In the genomic region with DNA sequence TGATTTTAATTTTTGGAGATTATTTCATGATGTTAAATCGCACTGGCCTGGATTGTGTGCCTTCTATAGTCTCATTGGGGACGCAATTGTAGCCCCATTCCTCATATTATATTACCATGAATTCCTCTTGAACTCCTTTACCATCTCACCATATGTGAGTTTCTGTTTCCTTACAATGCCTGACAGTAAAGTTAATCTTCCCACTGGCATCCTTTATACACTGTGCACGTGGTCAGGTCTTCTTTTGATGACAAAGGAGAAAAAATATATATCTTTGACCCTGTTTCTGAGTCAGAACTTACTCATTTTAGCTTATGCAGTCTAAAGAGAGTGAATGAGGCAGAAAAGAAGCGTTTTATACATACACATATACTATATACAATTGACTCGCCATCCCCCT, we compare ENCODE assay signal across 7 cellular contexts. TPM values are rescaled to one million over a fixed set of nuclear protein-coding genes. Genes with fewer than 3 reads are reported as not detected.
DNase-seq lines count a peak whose midpoint lies in the region; ATAC-seq and TF ChIP-seq lines count a peak whose summit lies in the region.

No MANE protein-coding gene starts in this region.

- H4K20me1 ChIP-seq in OCI-LY7 (ENCODE audit: insufficient read depth, low read length): no peaks in the 10 kb centered on the region

- H3K36me3 Mint-ChIP-seq in endothelial cell (ENCODE audit: low read depth, unreplicated experiment): no peaks in the 10 kb centered on the region

- no peaks in the 10 kb centered on the region for H3K27me3 ChIP-seq in psoas muscle (ENCODE audit: insufficient read depth in 3 of 3, low read length in 2 of 3)

- 48 to 52% (median 50%) methylated on average over 5 of the region's 5 CpGs for WGBS in psoas muscle, 3 donors

- H2AFZ ChIP-seq in OCI-LY7 (ENCODE audit: low read length): peak overlapping the region; percentile 99

- no peak overlapping the region for H3K27ac Mint-ChIP-seq in endothelial cell (ENCODE audit: unreplicated experiment)

- POLR2A ChIA-PET in OCI-LY7 (lab: Charles Lee): interaction anchor here (0.6 to 1.0 kb wide), 3 partner anchors 17 to 260 kb away, joined by 3 read pairs; no protein-coding TSS in a partner anchor

- H3K4me3 Mint-ChIP-seq in endothelial cell (ENCODE audit: unreplicated experiment): peak overlapping the region; percentile 91

- intact Hi-C loops in OCI-LY7 (cut with micrococcal nuclease; ENCODE audit: unreplicated experiment): loop anchor here (5.0 kb wide), 1 partner anchor 62 kb away; a partner anchor contains a TSS
- intact Hi-C loops in psoas muscle (cut with DNase I): no loop called here

- H3K4me1 Mint-ChIP-seq in endothelial cell (ENCODE audit: unreplicated experiment): peaks cover 8% of the 10 kb centered on the region

- H3K4me2 ChIP-seq in OCI-LY7 (ENCODE audit: low read length): peak overlapping the region; percentile 93

- no peaks in the 10 kb centered on the region for H3K9me2 ChIP-seq in OCI-LY7 (ENCODE audit: insufficient read depth, low read length)

- TF ChIP-seq CTCF in GM12875 (IDR thresholded peaks at IDR 0.05; ENCODE audit: borderline replicate concordance, insufficient read depth, low read depth, low read length) (no peak), OCI-LY7 (conservative IDR thresholded peaks at IDR 0.05; ENCODE audit: low read length) (no peak), endothelial cell (IDR thresholded peaks at IDR 0.05; ENCODE audit: unreplicated experiment) (no peak), psoas muscle (IDR thresholded peaks at IDR 0.05) (no peak)

- H3K4me1 ChIP-seq in OCI-LY7 (ENCODE audit: insufficient read depth, low read length, poor library complexity, severe bottlenecking) (peaks cover 20% of the 10 kb centered on the region), psoas muscle (peaks cover 8% of the 10 kb centered on the region)

- no TSS peak for BruUV-seq in OCI-LY7 (replicated peaks; lab: Mats Ljungman, UMichigan)

- H3K27ac ChIP-seq in OCI-LY7 (ENCODE audit: low read depth, low read length, poor library complexity, severe bottlenecking) (no peak overlapping the region), psoas muscle (peak overlapping the region; percentile 80)

- no peak for ATAC-seq in psoas muscle
- no peak for ATAC-seq in GM18519 (IDR thresholded peaks at IDR 0.05; ENCODE audit: low FRiP score, unreplicated experiment)

- DNase-seq in OCI-LY7 (ENCODE audit: low spot score) (peak; percentile 3), endothelial cell (ENCODE audit: low spot score) (no peak), psoas muscle (no peak), islet precursor cell (no peak), NCI-H2029 (lab: John Stamatoyannopoulos, UW) (no peak)

- H3K36me3 ChIP-seq in OCI-LY7 (ENCODE audit: insufficient read depth, low read length) (peaks cover 6% of the 10 kb centered on the region; the same call in 1 of the 2 replicates), psoas muscle (ENCODE audit: insufficient read depth in 1 of 2, low read depth in 1 of 2) (peaks cover 0 to 5% of the 10 kb centered on the region in 2 donors)

- H3K79me2 ChIP-seq in OCI-LY7 (ENCODE audit: insufficient read depth, low read depth, low read length): peaks cover 28% of the 10 kb centered on the region

- H3K9me3 Mint-ChIP-seq in endothelial cell (ENCODE audit: unreplicated experiment): no peaks in the 10 kb centered on the region

- H3K4me3 ChIP-seq in GM12875 (ENCODE audit: low read depth, low read length): peak overlapping the region; percentile 70
- peak overlapping the region; percentile 93 for H3K4me3 ChIP-seq in OCI-LY7 (ENCODE audit: low read depth, low read length, poor library complexity, severe bottlenecking)
- peak overlapping the region; percentile 98 for H3K4me3 ChIP-seq in psoas muscle

- H3K9me3 ChIP-seq in OCI-LY7 (ENCODE audit: low read length): no peaks in the 10 kb centered on the region
- no peaks in the 10 kb centered on the region for H3K9me3 ChIP-seq in psoas muscle

- CTCF ChIA-PET in OCI-LY7 (lab: Charles Lee; ENCODE audit: unreplicated experiment): no interaction called here

- no peaks in the 10 kb centered on the region for H3K27me3 Mint-ChIP-seq in endothelial cell (ENCODE audit: unreplicated experiment)

RNA-seq across cellular contexts. Expression of a gene that starts 0.8 kb away (rescaled TPM):
- 7.3 and 7.9 TPM in 2 replicates for total RNA-seq in OCI-LY7 (2014; rRNA removed; shearing (Covaris generic))
- total RNA-seq in OCI-LY7 (2022): 14.2 and 14.9 TPM in 2 replicates
- total RNA-seq in endothelial cell (ENCODE audit: unreplicated experiment): 160 TPM
- 10 to 100 TPM in 1 of 4 donors, 1 to 10 TPM in 3; 8.6 to 10.2 (median 8.9) TPM for total RNA-seq in psoas muscle
- polyA plus RNA-seq in psoas muscle: 10 to 100 TPM in 1 of 3 donors, 1 to 10 TPM in 2; 1.4 to 11.7 (median 3.3) TPM

Comparison
In these comparisons a context has a peak if more than half of its experiments do, and no peak if none do; other contexts are left out.
1. RNA of a gene that starts 0.8 kb away (total RNA-seq): 160 TPM in endothelial cell (single experiment); 7.3 to 14.9 TPM in OCI-LY7 and 8.6 to 10.2 TPM in psoas muscle; every median in the first group is over 10 times any median in the second.
2. Peak in every context shown above with its lines, with median percentiles within 50 percentile points of each other: H3K4me3 ChIP-seq.